Comparison of ENCODE assay signal across 23 cellular contexts in genomic region chr2:239884051-239884405, GRCh38.
DNase-seq lines count a peak whose midpoint lies in the region; ATAC-seq, FAIRE-seq and TF ChIP-seq lines count a peak whose summit lies in the region.
"Had no signal": no experiment of that assay in that cellular context is flagged by ENCODE, and none has a peak within 500 bp of the region (broad histone marks: within the 10 kb centered on the region; RNA-seq: fewer than 3 reads in every experiment).

No MANE protein-coding gene starts in this region.

- H3K27ac ChIP-seq in vagina: no peak overlapping the region
- H3K27ac ChIP-seq in gastroesophageal sphincter: no peak overlapping the region
- H3K27ac ChIP-seq: KMS-11 had no signal

- intact Hi-C loops in vagina (cut with DNase I): no loop called here

- H3K9me3 ChIP-seq in vagina: peaks cover 17% of the 10 kb centered on the region
- peaks cover 0 to 37% (median 0%) of the 10 kb centered on the region in 3 donors for H3K9me3 ChIP-seq in gastroesophageal sphincter

- TF ChIP-seq POLR2A in vagina (IDR thresholded peaks at IDR 0.05): no peak
- TF ChIP-seq POLR2A in GM12892 (IDR thresholded peaks at IDR 0.05; ENCODE audit: low read depth, low read length): no peak
- no peak for TF ChIP-seq POLR2A in gastroesophageal sphincter (IDR thresholded peaks at IDR 0.05)

- H3K27me3 ChIP-seq in vagina (no peaks in the 10 kb centered on the region), gastroesophageal sphincter (no peaks in the 10 kb centered on the region)
- H3K27me3 ChIP-seq: BE2C had no signal

- TF ChIP-seq CTCF in vagina (IDR thresholded peaks at IDR 0.05): no peak
- TF ChIP-seq CTCF in gastroesophageal sphincter (IDR thresholded peaks at IDR 0.05): no peak

- DNase-seq in activated CD8-positive, alpha-beta memory T cell treated with anti-CD3 and anti-CD28 coated beads for 24 hours: peak; percentile 40
- DNase-seq in activated CD8-positive, alpha-beta memory T cell treated with anti-CD3 and anti-CD28 coated beads, Interleukin-2, amount 50 U/mL, for 4 hours: no peak
- DNase-seq in activated CD8-positive, alpha-beta memory T cell treated with anti-CD3 and anti-CD28 coated beads, Interleukin-2, amount 50 U/mL, for 48 hours: peak; percentile 25
- DNase-seq in mesenteric fat pad (ENCODE audit: low spot score) (peak; percentile 41), vagina (ENCODE audit: extremely low spot score in 2 of 2) (peak; percentile 64 to 82), GM12892 (ENCODE audit: insufficient read length) (no peak)
- DNase-seq: 8988T; ACHN; BE2C; CD8-positive, alpha-beta memory T cell; DMS79 treated with DMSO at 0.1 percent for 48 hours; MV-4-11; NCI-H1105 treated with DMSO at 0.1 percent for 48 hours; NCI-H146; NCI-H1930; NCI-H2107; NCI-H446; NCI-H524 treated with DMSO at 0.1 percent for 48 hours; NCI-H774; PC-3 had no signal

- no peak overlapping the region for H3K4me3 ChIP-seq in vagina
- no peak overlapping the region for H3K4me3 ChIP-seq in gastroesophageal sphincter

- no peaks in the 10 kb centered on the region for H3K4me1 ChIP-seq in vagina
- peaks cover 3 to 20% (median 9%) of the 10 kb centered on the region in 3 donors for H3K4me1 ChIP-seq in gastroesophageal sphincter
- H3K4me1 ChIP-seq: BE2C had no signal

- ATAC-seq in gastroesophageal sphincter: no peak
- ATAC-seq: PC-3 had no signal

- FAIRE-seq in GM12892 (lab: Jason Lieb, UNC): no peak
- FAIRE-seq: H54 had no signal

- H3K36me3 ChIP-seq in vagina: no peaks in the 10 kb centered on the region
- no peaks in the 10 kb centered on the region for H3K36me3 ChIP-seq in gastroesophageal sphincter
- H3K36me3 ChIP-seq: BE2C had no signal

- no peak for TF ChIP-seq EP300 in gastroesophageal sphincter (IDR thresholded peaks at IDR 0.05)

- WGBS in gastroesophageal sphincter (ENCODE audit: low coverage in 1 of 2), 2 donors: no CpG with 5 or more reads among the region's 5 CpGs

Comparison
In these comparisons a context has a peak if more than half of its experiments do, and no peak if none do; other contexts are left out.
1. DNase-seq: peak in activated CD8-positive, alpha-beta memory T cell treated with anti-CD3 and anti-CD28 coated beads for 24 hours (single experiment), activated CD8-positive, alpha-beta memory T cell treated with anti-CD3 and anti-CD28 coated beads, Interleukin-2, amount 50 U/mL, for 48 hours (single experiment), mesenteric fat pad (single experiment) and vagina (2 of 2); none in activated CD8-positive, alpha-beta memory T cell treated with anti-CD3 and anti-CD28 coated beads, Interleukin-2, amount 50 U/mL, for 4 hours (single experiment) and GM12892 (single experiment).